ENCODE assay signal across 8 cellular contexts in genomic region chr14:92323031-92323915, GRCh38. TPM values are rescaled to one million over a fixed set of nuclear protein-coding genes. Genes with fewer than 3 reads are reported as not detected.
DNase-seq lines count a peak whose midpoint lies in the region; ATAC-seq and TF ChIP-seq lines count a peak whose summit lies in the region.

Gene SLC24A4 (plus strand): TSS chr14:92323165. CDS start chr14:92323831, 666 bp downstream.

- in situ Hi-C loops in Caki2 (cut with HindIII; ENCODE audit: low pct_unique_long_range_greater_than_20kb, low sequenced_read_pairs), result no loop called here

- no peaks in the 10 kb centered on the region for H3K9me3 Mint-ChIP-seq in osteocyte (ENCODE audit: unreplicated experiment)

- H3K27ac Mint-ChIP-seq in osteocyte (ENCODE audit: unreplicated experiment), result no peak within 1 kb of the TSS

- peak; percentile 30 for ATAC-seq in esophagus mucosa
- ATAC-seq in HG03521 (IDR thresholded peaks at IDR 0.05; ENCODE audit: unreplicated experiment), result no peak
- ATAC-seq in GM18873 (IDR thresholded peaks at IDR 0.05; ENCODE audit: low FRiP score, unreplicated experiment), result no peak

- H3K36me3 Mint-ChIP-seq in osteocyte (ENCODE audit: unreplicated experiment), result no peaks in the 10 kb centered on the region

- DNase-seq in Caki2 (ENCODE audit: low read depth) (peak; percentile 26), NCI-H1694 (lab: John Stamatoyannopoulos, UW) (peak; percentile 15), osteocyte (ENCODE audit: extremely low spot score, unreplicated experiment) (no peak), ureter (ENCODE audit: low spot score) (no peak)
- DNase-seq in effector CD4-positive, alpha-beta T cell, result no peak

- peaks cover 6% of the 10 kb centered on the region for H3K4me1 Mint-ChIP-seq in osteocyte (ENCODE audit: unreplicated experiment)

- H3K4me3 Mint-ChIP-seq in osteocyte (ENCODE audit: unreplicated experiment), result peak within 1 kb of the TSS; percentile 67

- no peak for TF ChIP-seq CTCF in osteocyte (IDR thresholded peaks at IDR 0.05)

- H3K27me3 Mint-ChIP-seq in osteocyte (ENCODE audit: unreplicated experiment), result peaks cover 80% of the 10 kb centered on the region

RNA-seq across cellular contexts. Expression of gene SLC24A4, which starts in this region (rescaled TPM):
- not detected in 2 replicates for total RNA-seq in Caki2 (2014; rRNA removed; shearing (Covaris generic); ENCODE audit: low replicate concordance)
- total RNA-seq in esophagus mucosa (0.04 TPM), osteocyte (not detected in 2 replicates), ureter (0.75 TPM)

Comparison
In these comparisons a context has a peak if more than half of its experiments do, and no peak if none do; other contexts are left out.
1. Peak in DNase-seq in Caki2; RNA of the gene not detected or under 1 TPM.
2. Peak in ATAC-seq in esophagus mucosa; RNA of the gene not detected or under 1 TPM.